In genomic region chr12:106480259-106480658, GRCh38 we compare ENCODE assay signal across 26 cellular contexts.
"Had no signal": no experiment of that assay in that cellular context is flagged by ENCODE, and none has a peak within 500 bp of the region (broad histone marks: within the 10 kb centered on the region; RNA-seq: fewer than 3 reads in every experiment).

No MANE protein-coding gene starts in this region.

- H3K27ac ChIP-seq: brain microvascular endothelial cell, KMS-11, SK-N-MC had no signal

- H3K27ac Mint-ChIP-seq: activated CD4-positive, alpha-beta memory T cell treated with anti-CD3 and anti-CD28 coated beads for 36 hours; activated CD4-positive, alpha-beta T cell treated with anti-CD3 and anti-CD28 coated beads, Interleukin-2, amount 10 ng/mL, durations not matched to agents 7 days and 5 days; activated naive CD4-positive, alpha-beta T cell treated with anti-CD3 and anti-CD28 coated beads for 36 hours; activated naive CD8-positive, alpha-beta T cell; activated T-helper 17 cell treated with anti-CD3 and anti-CD28 coated beads, Interleukin-2, amount 50 U/mL, for 72 hours; T-cell had no signal

- H3K27me3 Mint-ChIP-seq: activated CD4-positive, alpha-beta memory T cell treated with anti-CD3 and anti-CD28 coated beads for 36 hours; activated CD4-positive, alpha-beta T cell treated with anti-CD3 and anti-CD28 coated beads, Interleukin-2, amount 10 ng/mL, durations not matched to agents 7 days and 5 days; activated naive CD8-positive, alpha-beta T cell; activated T-helper 17 cell treated with anti-CD3 and anti-CD28 coated beads, Interleukin-2, amount 50 U/mL, for 72 hours; T-cell had no signal

- H3K4me3 Mint-ChIP-seq: activated CD4-positive, alpha-beta memory T cell treated with anti-CD3 and anti-CD28 coated beads for 36 hours; activated CD4-positive, alpha-beta T cell treated with anti-CD3 and anti-CD28 coated beads, Interleukin-2, amount 10 ng/mL, durations not matched to agents 7 days and 5 days; activated naive CD4-positive, alpha-beta T cell treated with anti-CD3 and anti-CD28 coated beads for 36 hours; activated naive CD8-positive, alpha-beta T cell; activated T-cell treated with anti-CD3 and anti-CD28 coated beads, Interleukin-2, amount 50 U/mL, for 4 hours; activated T-helper 17 cell treated with anti-CD3 and anti-CD28 coated beads, Interleukin-2, amount 50 U/mL, for 72 hours; T-cell had no signal

- H3K4me2 ChIP-seq: KMS-11 had no signal

- H3K36me3 ChIP-seq: brain microvascular endothelial cell had no signal

- H3K9me3 Mint-ChIP-seq: activated CD4-positive, alpha-beta memory T cell treated with anti-CD3 and anti-CD28 coated beads for 36 hours; activated CD4-positive, alpha-beta T cell treated with anti-CD3 and anti-CD28 coated beads, Interleukin-2, amount 10 ng/mL, durations not matched to agents 7 days and 5 days; activated naive CD4-positive, alpha-beta T cell treated with anti-CD3 and anti-CD28 coated beads for 36 hours; activated T-cell treated with anti-CD3 and anti-CD28 coated beads, Interleukin-2, amount 50 U/mL, for 4 hours; activated T-helper 17 cell treated with anti-CD3 and anti-CD28 coated beads, Interleukin-2, amount 50 U/mL, for 72 hours; T-cell had no signal

- H3K27me3 ChIP-seq: brain microvascular endothelial cell had no signal

- DNase-seq: activated CD4-positive, alpha-beta memory T cell treated with anti-CD3 and anti-CD28 coated beads for 36 hours; activated CD4-positive, alpha-beta T cell treated with anti-CD3 and anti-CD28 coated beads, Interleukin-2, amount 10 ng/mL, durations not matched to agents 7 days and 5 days; activated CD4-positive, CD25-positive, alpha-beta regulatory T cell; activated CD8-positive, alpha-beta memory T cell treated with anti-CD3 and anti-CD28 coated beads for 24 hours; activated gamma-delta T cell; activated naive CD4-positive, alpha-beta T cell treated with anti-CD3 and anti-CD28 coated beads for 36 hours; activated T-cell treated with anti-CD3 and anti-CD28 coated beads, Interleukin-2, amount 50 U/mL, for 4 hours; brain microvascular endothelial cell; central memory CD4-positive, alpha-beta T cell; NCI-H1092; NCI-H1417; NCI-H1930; NCI-H2107; NCI-H2171 treated with DMSO at 0.1 percent for 48 hours; NCI-H226; NCI-H510A; NCI-H526 treated with DMSO at 0.1 percent for 48 hours; NCI-H82; T-cell; T-helper 2 cell; T1000 had no signal

- ATAC-seq: activated T-cell treated with anti-CD3 and anti-CD28 coated beads, Interleukin-2, amount 50 U/mL, for 4 hours; activated T-helper 17 cell treated with anti-CD3 and anti-CD28 coated beads, Interleukin-2, amount 50 U/mL, for 72 hours; Right ventricle myocardium inferior; T-cell had no signal

- H3K4me1 Mint-ChIP-seq: activated CD4-positive, alpha-beta T cell treated with anti-CD3 and anti-CD28 coated beads, Interleukin-2, amount 10 ng/mL, durations not matched to agents 7 days and 5 days; activated T-helper 17 cell treated with anti-CD3 and anti-CD28 coated beads, Interleukin-2, amount 50 U/mL, for 72 hours; T-cell had no signal

- H3K4me3 ChIP-seq: SK-N-MC had no signal
